In genomic region chr3:181629701-181630100, GRCh38 we compare ENCODE assay signal across 18 cellular contexts.
DNase-seq lines count a peak whose midpoint lies in the region; ATAC-seq, FAIRE-seq and TF ChIP-seq lines count a peak whose summit lies in the region.
"Had no signal": no experiment of that assay in that cellular context is flagged by ENCODE, and none has a peak within 500 bp of the region (broad histone marks: within the 10 kb centered on the region; RNA-seq: fewer than 3 reads in every experiment).

No MANE protein-coding gene starts in this region.

- no peak overlapping the region for H3K9ac ChIP-seq in keratinocyte (ENCODE audit: control insufficient read depth, extremely low read depth, insufficient read depth, low read length)

- FAIRE-seq in keratinocyte (lab: Jason Lieb, UNC), result peak; percentile 43
- FAIRE-seq in pancreas (lab: Jason Lieb, UNC), result no peak
- FAIRE-seq: G401.6, GM12891 had no signal

- no peak for DNase-seq in RWPE2 (ENCODE audit: low spot score)
- no peak for DNase-seq in dorsolateral prefrontal cortex
- DNase-seq in keratinocyte (ENCODE audit: low read depth, low spot score), result no peak
- peak; percentile 77 for DNase-seq in superior temporal gyrus (ENCODE audit: extremely low spot score)
- no peak for DNase-seq in pancreas
- no peak for DNase-seq in NCI-H2171 treated with DMSO at 0.1 percent for 48 hours (lab: John Stamatoyannopoulos, UW)
- DNase-seq: BE2C; CD4-positive, alpha-beta memory T cell; DMS79 treated with DMSO at 0.1 percent for 48 hours; NCI-H1436 treated with DMSO at 0.1 percent for 48 hours; NCI-H69; NK-92 treated with Interleukin-12 subunit alpha and Interleukin-12 subunit beta, amount 100 ng/mL, for 24 hours; SHP77 had no signal

- ATAC-seq in RWPE2 (ENCODE audit: low read depth) (no peak), pancreas (no peak), HG02763 (IDR thresholded peaks at IDR 0.05; ENCODE audit: unreplicated experiment) (no peak)
- ATAC-seq: Panc1 had no signal

- H4K20me1 ChIP-seq in keratinocyte (ENCODE audit: control insufficient read depth, extremely low read depth, insufficient read depth, low read length), result no peaks in the 10 kb centered on the region

- no peak overlapping the region for H3K4me3 ChIP-seq in RWPE2 (ENCODE audit: severe bottlenecking)
- peak overlapping the region in 26 of 59 donors; percentile 1 to 45 (median 21) for H3K4me3 ChIP-seq in dorsolateral prefrontal cortex
- no peak overlapping the region for H3K4me3 ChIP-seq in keratinocyte (ENCODE audit: control insufficient read depth in 2 of 3, extremely low read depth in 1 of 3, insufficient read depth in 2 of 3, low read depth in 1 of 3, low read length in 3 of 3)
- no peak overlapping the region for H3K4me3 ChIP-seq in pancreas
- H3K4me3 ChIP-seq: HAP-1 had no signal

- TF ChIP-seq CTCF in RWPE2 (IDR thresholded peaks at IDR 0.05; ENCODE audit: poor library complexity, severe bottlenecking) (no peak), dorsolateral prefrontal cortex (IDR thresholded peaks at IDR 0.05 in 54 of 56, conservative IDR thresholded peaks at IDR 0.05 in 2 of 56; ENCODE audit: low read depth in 1 of 56, partially characterized antibody in 56 of 56) (no peak), keratinocyte (optimal IDR thresholded peaks at IDR 0.05 in 1 of 3, IDR thresholded peaks at IDR 0.05 in 1 of 3, conservative IDR thresholded peaks at IDR 0.05 in 1 of 3; ENCODE audit: extremely low read depth in 1 of 3, insufficient read depth in 2 of 3, low read length in 3 of 3) (no peak), pancreas (IDR thresholded peaks at IDR 0.05) (no peak)

- no peaks in the 10 kb centered on the region for H3K27me3 ChIP-seq in RWPE2 (ENCODE audit: insufficient read depth, poor library complexity, severe bottlenecking)
- H3K27me3 ChIP-seq in dorsolateral prefrontal cortex, result no peaks in the 10 kb centered on the region
- H3K27me3 ChIP-seq in keratinocyte (ENCODE audit: control insufficient read depth, extremely low read depth, insufficient read depth, low read length), result no peaks in the 10 kb centered on the region
- H3K27me3 ChIP-seq in pancreas, result no peaks in the 10 kb centered on the region
- H3K27me3 ChIP-seq: BE2C had no signal

- H3K9me3 ChIP-seq in RWPE2 (ENCODE audit: severe bottlenecking) (no peaks in the 10 kb centered on the region), keratinocyte (ENCODE audit: control insufficient read depth, low read depth, low read length) (no peaks in the 10 kb centered on the region), pancreas (no peaks in the 10 kb centered on the region)
- H3K9me3 ChIP-seq: BE2C, HAP-1 had no signal

- H3K9me1 ChIP-seq in keratinocyte (ENCODE audit: control insufficient read depth, extremely low read depth, insufficient read depth, low read length), result no peaks in the 10 kb centered on the region

- peaks cover 40% of the 10 kb centered on the region for H3K4me1 ChIP-seq in RWPE2 (ENCODE audit: insufficient read depth, poor library complexity, severe bottlenecking)
- peaks cover 23% of the 10 kb centered on the region for H3K4me1 ChIP-seq in keratinocyte (ENCODE audit: control insufficient read depth, extremely low read depth, insufficient read depth, low read length)
- H3K4me1 ChIP-seq in pancreas, result no peaks in the 10 kb centered on the region

- dilution Hi-C loops in keratinocyte (cut with MboI; ENCODE audit: extremely low pct_ligation_motif_present, low sequenced_read_pairs), result no loop called here

- peak overlapping the region; percentile 35 for H3K4me2 ChIP-seq in keratinocyte (ENCODE audit: control insufficient read depth, extremely low read depth, insufficient read depth, low read depth, low read length)

- H3K36me3 ChIP-seq in RWPE2 (ENCODE audit: low read depth) (no peaks in the 10 kb centered on the region), keratinocyte (ENCODE audit: control insufficient read depth in 2 of 2, extremely low read depth in 1 of 2, insufficient read depth in 2 of 2, low read length in 2 of 2) (no peaks in the 10 kb centered on the region), pancreas (no peaks in the 10 kb centered on the region)
- H3K36me3 ChIP-seq: BE2C, HAP-1 had no signal

- H2AFZ ChIP-seq in keratinocyte (ENCODE audit: control insufficient read depth, low read length), result peak overlapping the region; percentile 68

- no peaks in the 10 kb centered on the region for H3K79me2 ChIP-seq in keratinocyte (ENCODE audit: control insufficient read depth, insufficient read depth, low read length)

- WGBS in pancreas, 2 donors, result 72 to 78% methylated on average over 3 of the region's 3 CpGs

- intact Hi-C loops in dorsolateral prefrontal cortex (cut with DNase I), result no loop called here
- intact Hi-C loops in pancreas (cut with DNase I), result no loop called here

- H3K27ac ChIP-seq in RWPE2 (ENCODE audit: poor library complexity, severe bottlenecking) (peak overlapping the region; percentile 72), dorsolateral prefrontal cortex (peak overlapping the region in 55 of 59 donors; percentile 2 to 93 (median 72)), keratinocyte (ENCODE audit: control insufficient read depth, insufficient read depth, low read length) (peak overlapping the region; percentile 62), pancreas (no peak overlapping the region)

Comparison
In these comparisons a context has a peak if more than half of its experiments do, and no peak if none do; other contexts are left out.
1. H3K27ac ChIP-seq: peak in RWPE2 (single experiment), dorsolateral prefrontal cortex (55 of 59) and keratinocyte (single experiment); none in pancreas (0 of 4).